ENCODE assay signal across 8 cellular contexts in the genomic region with DNA sequence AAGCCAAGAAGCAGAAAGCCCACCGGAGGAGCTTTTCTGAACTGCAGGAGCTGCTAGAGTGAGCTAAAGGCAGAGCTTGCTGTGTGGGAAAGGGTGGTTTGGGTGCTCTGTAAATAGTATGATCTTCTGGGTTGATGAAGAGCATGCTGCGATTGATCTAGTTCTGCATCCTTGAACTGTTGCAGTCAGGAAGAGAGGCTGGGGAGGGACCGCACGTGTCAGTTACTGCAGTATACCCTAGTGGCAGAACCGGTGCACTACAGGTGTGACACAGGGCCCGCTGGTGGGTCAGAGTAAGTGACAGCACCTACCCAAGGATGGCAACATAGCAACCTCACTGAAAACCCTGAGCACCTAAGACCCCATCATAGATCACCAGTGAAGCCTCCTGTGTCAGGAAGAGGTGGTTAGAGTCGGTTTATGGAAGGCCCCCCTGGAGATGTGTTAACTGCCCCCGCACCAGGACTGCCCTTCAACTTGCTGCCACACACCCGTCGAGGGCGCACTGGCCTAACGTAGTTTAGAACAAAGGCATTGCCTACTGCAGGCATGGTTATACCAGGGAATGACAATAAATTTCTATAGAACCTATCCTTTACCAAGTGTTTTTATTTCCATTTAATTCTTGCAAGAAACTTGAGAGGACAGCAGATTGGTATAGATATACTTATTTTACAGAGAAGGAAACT.
DNase-seq lines count a peak whose midpoint lies in the region; ATAC-seq, FAIRE-seq and TF ChIP-seq lines count a peak whose summit lies in the region.

No MANE protein-coding gene starts in this region.

- H3K79me2 ChIP-seq in mesendoderm (ENCODE audit: control insufficient read depth, insufficient read depth, low read length) = no peaks in the 10 kb centered on the region

- H3K4me3 ChIP-seq in SJCRH30 = no peak overlapping the region
- no peak overlapping the region for H3K4me3 ChIP-seq in mesendoderm (ENCODE audit: low read length)
- no peak overlapping the region for H3K4me3 ChIP-seq in transverse colon

- DNase-seq in GM12892 (ENCODE audit: insufficient read length) (peak; percentile 18), SJCRH30 (peak; percentile 8 to 26), mesendoderm (peak; percentile 80), transverse colon (peak; percentile 25), NCI-H2107 treated with DMSO at 0.1 percent for 48 hours (lab: John Stamatoyannopoulos, UW; ENCODE audit: unreplicated experiment) (no peak)
- peak; percentile 61 for DNase-seq in activated naive CD4-positive, alpha-beta T cell treated with Interleukin-2 at 50 U/mL for 16 hours

- no peak overlapping the region for H4K5ac ChIP-seq in mesendoderm (ENCODE audit: low read length)

- FAIRE-seq in GM12892 (lab: Jason Lieb, UNC) = peak; percentile 81

- ATAC-seq in HG02852 (IDR thresholded peaks at IDR 0.05; ENCODE audit: unreplicated experiment) (peak; percentile 79), HG02840 (IDR thresholded peaks at IDR 0.05; ENCODE audit: low FRiP score, unreplicated experiment) (no peak)

- no peak for TF ChIP-seq EP300 in transverse colon (IDR thresholded peaks at IDR 0.05; ENCODE audit: low read depth)

- no peak overlapping the region for H3K4me2 ChIP-seq in mesendoderm (ENCODE audit: low read length)

- no peak overlapping the region for H2AK5ac ChIP-seq in mesendoderm (ENCODE audit: low read length)

- H2BK5ac ChIP-seq in mesendoderm (ENCODE audit: low read length) = no peak overlapping the region

- WGBS in mesendoderm (ENCODE audit: extremely low coverage, insufficient coverage, low lambda C conversion rate) = no CpG with 5 or more reads among the region's 12 CpGs
- 53 to 61% methylated on average over 3 to 12 of the region's 12 CpGs for WGBS in transverse colon (ENCODE audit: low coverage in 1 of 2), 2 donors

- in situ Hi-C loops in transverse colon (cut with MboI; ENCODE audit: low pct_ligation_motif_present in 1 of 4, low pct_unique_long_range_greater_than_20kb in 1 of 4, low sequenced_read_pairs in 3 of 4) = no loop called here

- H3K27me3 ChIP-seq in SJCRH30 (0 out of 2 replicates have a peak, but pooled peaks cover 7% of the 10 kb centered on the region), mesendoderm (ENCODE audit: insufficient read depth, low read length, poor library complexity) (no peaks in the 10 kb centered on the region), transverse colon (no peaks in the 10 kb centered on the region)

- H2BK120ac ChIP-seq in mesendoderm (ENCODE audit: low read depth, low read length) = no peak overlapping the region

- no peak overlapping the region for H3K4ac ChIP-seq in mesendoderm (ENCODE audit: low read depth, low read length)

- TF ChIP-seq POLR2A in GM12892 (IDR thresholded peaks at IDR 0.05; ENCODE audit: low read depth, low read length) = no peak
- no peak for TF ChIP-seq POLR2A in transverse colon (IDR thresholded peaks at IDR 0.05)

- no peak overlapping the region for H3K18ac ChIP-seq in mesendoderm (ENCODE audit: low read length)

- H3K79me1 ChIP-seq in mesendoderm (ENCODE audit: low read length) = no peaks in the 10 kb centered on the region

- no peaks in the 10 kb centered on the region for H3K9me3 ChIP-seq in SJCRH30 (replicated peaks)
- H3K9me3 ChIP-seq in transverse colon = no peaks in the 10 kb centered on the region

- TF ChIP-seq CTCF in transverse colon (IDR thresholded peaks at IDR 0.05) = peak in 4 of 5 experiments; percentile 28 to 37 (median 30)

- H3K23ac ChIP-seq in mesendoderm (ENCODE audit: low read length) = no peak overlapping the region

- H2BK15ac ChIP-seq in mesendoderm (replicated peaks; ENCODE audit: low read depth) = no peak overlapping the region

- no peak overlapping the region for H3K56ac ChIP-seq in mesendoderm (ENCODE audit: low read length)

- intact Hi-C loops in transverse colon (cut with DNase I; ENCODE audit: low total_unique reads) = no loop called here

- H3K36me3 ChIP-seq in SJCRH30 (no peaks in the 10 kb centered on the region), mesendoderm (ENCODE audit: control insufficient read depth, insufficient read depth, low read length) (no peaks in the 10 kb centered on the region), transverse colon (no peaks in the 10 kb centered on the region)

- H3K9ac ChIP-seq in mesendoderm (ENCODE audit: low read length) = no peak overlapping the region

- H3K4me1 ChIP-seq in SJCRH30 (no peaks in the 10 kb centered on the region), mesendoderm (ENCODE audit: control insufficient read depth, low read depth, low read length) (no peaks in the 10 kb centered on the region), transverse colon (no peaks in the 10 kb centered on the region)

- no peak overlapping the region for H4K8ac ChIP-seq in mesendoderm (ENCODE audit: low read depth, low read length)

- no peak overlapping the region for H3K27ac ChIP-seq in SJCRH30
- H3K27ac ChIP-seq in mesendoderm (ENCODE audit: low read depth, low read length) = no peak overlapping the region
- H3K27ac ChIP-seq in transverse colon = no peak overlapping the region
